ENCODE assay signal across 8 cellular contexts in genomic region chr2:85601771-85602475, GRCh38. TPM values are rescaled to one million over a fixed set of nuclear protein-coding genes. Genes with fewer than 3 reads are reported as not detected.
DNase-seq lines count a peak whose midpoint lies in the region; ATAC-seq and TF ChIP-seq lines count a peak whose summit lies in the region.

No MANE protein-coding gene starts in this region.

- ATAC-seq in GM21528 (IDR thresholded peaks at IDR 0.05; ENCODE audit: low FRiP score, unreplicated experiment), result peak; percentile 48

- H3K9me3 ChIP-seq in sigmoid colon, result no peaks in the 10 kb centered on the region

- 6 to 10% methylated on average over 36 of the region's 36 CpGs for WGBS in sigmoid colon, 2 donors

- DNase-seq in GM04504 (ENCODE audit: low read depth) (peak; percentile 26), HT1080 (ENCODE audit: low read depth) (peak; percentile 27), anterior cingulate cortex (lab: John Stamatoyannopoulos, UW) (peak in 45 of 58 donors; percentile 45 to 86 (median 76)), hypothalamus (lab: John Stamatoyannopoulos, UW) (peak in 36 of 51 donors; percentile 55 to 91 (median 78)), sigmoid colon (peak; percentile 89), pons (ENCODE audit: low spot score) (no peak), NCI-H1092 (lab: John Stamatoyannopoulos, UW) (no peak)

- TF ChIP-seq EP300 in sigmoid colon (IDR thresholded peaks at IDR 0.05), result no peak

- H3K27me3 ChIP-seq in sigmoid colon, result no peaks in the 10 kb centered on the region

- no peak for TF ChIP-seq POLR2A in sigmoid colon (IDR thresholded peaks at IDR 0.05)

- intact Hi-C loops in sigmoid colon (cut with DNase I), result loop anchor here (2.0 to 5.0 kb wide), 2 partner anchors 40 to 181 kb away; partner anchors contain the start of gene GGCX

- H3K4me1 ChIP-seq in sigmoid colon, result peaks cover 0 to 55% (median 46%) of the 10 kb centered on the region in 4 donors

- peak overlapping the region; percentile 86 to 97 (median 92) for H3K27ac ChIP-seq in sigmoid colon

- peak overlapping the region; percentile 69 to 85 (median 77) for H3K4me3 ChIP-seq in sigmoid colon

- TF ChIP-seq CTCF in sigmoid colon (IDR thresholded peaks at IDR 0.05), result no peak

- peaks cover 5 to 44% (median 14%) of the 10 kb centered on the region in 4 donors for H3K36me3 ChIP-seq in sigmoid colon

RNA-seq across cellular contexts. Expression of gene TMEM150A, which starts 0.6 kb away (rescaled TPM):
- total RNA-seq in HT1080 (2014; rRNA removed; shearing (Covaris generic)), result 7.0 and 9.7 TPM in 2 replicates
- polyA plus RNA-seq in HT1080 (2015; cell fraction: cytosol; rRNA removed), result 6.9 and 7.4 TPM in 2 replicates
- 9.6 and 13.1 TPM in 2 replicates for polyA plus RNA-seq in HT1080 (2015; cell fraction: nucleus; rRNA removed)
- total RNA-seq in sigmoid colon, result 10 to 100 TPM; 18.4 to 29.9 (median 22.1) TPM
- 10 to 100 TPM in 2 of 3 donors, 1 to 10 TPM in 1; 7.4 to 12.0 (median 11.6) TPM for polyA plus RNA-seq in sigmoid colon

RNA-seq across cellular contexts. Expression of gene RNF181, which starts 6.4 kb away (rescaled TPM):
- total RNA-seq in HT1080 (2014; rRNA removed; shearing (Covaris generic)), result 192 and 302 TPM in 2 replicates
- polyA plus RNA-seq in HT1080 (2015; cell fraction: cytosol; rRNA removed), result 109 and 113 TPM in 2 replicates
- polyA plus RNA-seq in HT1080 (2015; cell fraction: nucleus; rRNA removed), result 67.9 and 82.8 TPM in 2 replicates
- total RNA-seq in sigmoid colon, result 100 to 1,000 TPM; 124 to 175 (median 141) TPM
- 100 to 1,000 TPM; 165 to 190 (median 179) TPM for polyA plus RNA-seq in sigmoid colon

RNA-seq across cellular contexts. Expression of gene C2orf68, which starts 9.9 kb away (rescaled TPM):
- 26.5 and 31.4 TPM in 2 replicates for total RNA-seq in HT1080 (2014; rRNA removed; shearing (Covaris generic))
- polyA plus RNA-seq in HT1080 (2015; cell fraction: cytosol; rRNA removed), result 18.8 and 20.6 TPM in 2 replicates
- polyA plus RNA-seq in HT1080 (2015; cell fraction: nucleus; rRNA removed), result 26.0 and 51.3 TPM in 2 replicates
- 10 to 100 TPM; 10.6 to 13.0 (median 12.8) TPM for total RNA-seq in sigmoid colon
- 10 to 100 TPM; 18.6 to 23.0 (median 21.3) TPM for polyA plus RNA-seq in sigmoid colon

RNA-seq across cellular contexts. Expression of gene USP39, which starts 14.1 kb away (rescaled TPM):
- 87.9 and 95.0 TPM in 2 replicates for total RNA-seq in HT1080 (2014; rRNA removed; shearing (Covaris generic))
- 65.3 TPM in 2 replicates for polyA plus RNA-seq in HT1080 (2015; cell fraction: cytosol; rRNA removed)
- 73.8 and 95.2 TPM in 2 replicates for polyA plus RNA-seq in HT1080 (2015; cell fraction: nucleus; rRNA removed)
- 100 to 1,000 TPM in 1 of 4 donors, 10 to 100 TPM in 3; 56.4 to 136 (median 72.0) TPM for total RNA-seq in sigmoid colon
- 10 to 100 TPM; 39.9 to 49.2 (median 41.4) TPM for polyA plus RNA-seq in sigmoid colon

RNA-seq across cellular contexts. Expression of gene VAMP5, which starts 17.7 kb away (rescaled TPM):
- total RNA-seq in HT1080 (2014; rRNA removed; shearing (Covaris generic)), result not detected in 2 replicates
- not detected in 2 replicates for polyA plus RNA-seq in HT1080 (2015; cell fraction: cytosol; rRNA removed)
- polyA plus RNA-seq in HT1080 (2015; cell fraction: nucleus; rRNA removed), result 0.60 TPM in 1 of 2 replicates, not detected in the other
- 10 to 100 TPM; 51.2 to 97.5 (median 69.6) TPM for total RNA-seq in sigmoid colon
- 10 to 100 TPM; 51.8 to 93.7 (median 68.0) TPM for polyA plus RNA-seq in sigmoid colon

Comparison
In these comparisons a context has a peak if more than half of its experiments do, and no peak if none do; other contexts are left out.
1. DNase-seq: peak in GM04504 (single experiment), HT1080 (single experiment), anterior cingulate cortex (45 of 58), hypothalamus (36 of 51) and sigmoid colon (single experiment); none in pons (single experiment) and NCI-H1092 (single experiment).